In genomic region chr12:116264525-116265070, GRCh38 we compare ENCODE assay signal across 1 cellular context.
TF ChIP-seq lines count a peak whose summit lies in the region.

No MANE protein-coding gene starts in this region.

TF ChIP-seq in A549, 52 proteins besides CTCF, POLR2A, EP300 and RAD21 (continued from another document):
- no peak for TF ChIP-seq FOSL2 (IDR thresholded peaks at IDR 0.05)
- TF ChIP-seq FOSL2 (CRISPR knock-in tag; IDR thresholded peaks at IDR 0.05), result no peak
- no peak for TF ChIP-seq NPAS2 (CRISPR knock-in tag; IDR thresholded peaks at IDR 0.05; ENCODE audit: borderline replicate concordance)
- TF ChIP-seq CBX2 (IDR thresholded peaks at IDR 0.05; ENCODE audit: borderline replicate concordance, low read depth), result no peak
- no peak for TF ChIP-seq SREBF2 (IDR thresholded peaks at IDR 0.05)
- TF ChIP-seq HES2 (IDR thresholded peaks at IDR 0.05), result no peak
- TF ChIP-seq GATA3 (IDR thresholded peaks at IDR 0.05; ENCODE audit: borderline replicate concordance), result no peak
- TF ChIP-seq PHF8 (IDR thresholded peaks at IDR 0.05; ENCODE audit: borderline replicate concordance, low read depth), result no peak
- TF ChIP-seq HOXB5 (CRISPR knock-in tag; IDR thresholded peaks at IDR 0.05), result no peak
